Comparison of ENCODE assay signal across 1 cellular context in the genomic region with DNA sequence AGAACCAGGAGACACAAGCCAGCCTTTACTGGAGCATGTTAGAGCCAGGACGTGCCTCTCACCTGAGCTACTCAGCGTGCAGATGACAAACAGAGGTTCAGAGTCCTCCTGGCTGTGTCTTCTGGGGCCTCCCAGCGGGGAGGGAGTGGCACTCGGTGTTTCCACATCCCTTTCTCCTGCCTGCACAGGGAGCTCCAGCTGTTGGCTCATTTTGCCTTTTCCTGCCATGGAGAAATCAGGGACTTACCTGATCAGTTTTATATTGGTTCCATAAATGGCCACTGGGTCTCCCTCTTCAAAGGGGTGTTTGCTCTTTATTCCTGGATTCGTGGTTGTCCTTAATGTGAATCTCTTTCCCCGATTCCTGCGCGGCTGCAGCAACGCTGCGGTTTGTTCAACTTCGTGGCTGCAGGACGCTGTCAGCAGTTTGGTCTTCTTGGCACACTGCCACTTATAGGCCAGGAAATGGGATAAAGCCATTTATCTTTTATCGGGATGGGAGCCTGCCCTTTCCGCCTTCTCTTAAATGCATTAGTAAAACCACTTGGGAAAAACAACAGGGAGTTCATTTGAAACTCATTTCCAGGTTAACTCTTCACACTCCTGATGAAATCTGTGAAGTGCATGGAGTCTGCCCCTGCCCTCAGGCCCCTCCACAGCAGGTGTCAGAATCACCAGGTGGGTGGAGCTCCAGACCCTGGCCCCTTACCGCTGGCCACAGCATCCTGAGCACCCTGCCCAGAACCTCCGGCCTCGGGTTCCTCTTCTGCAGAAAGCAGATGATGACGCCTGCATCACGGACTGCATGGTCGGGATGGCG.
A peak's percentile ranks its signal among the peaks of the same experiment; 100 is the strongest.
TF ChIP-seq lines count a peak whose summit lies in the region.

No MANE protein-coding gene starts in this region.

TF ChIP-seq in HepG2, 621 proteins besides CTCF, POLR2A, EP300 and RAD21 (continued from another document and continues in another):
- TF ChIP-seq, protein P1, sequence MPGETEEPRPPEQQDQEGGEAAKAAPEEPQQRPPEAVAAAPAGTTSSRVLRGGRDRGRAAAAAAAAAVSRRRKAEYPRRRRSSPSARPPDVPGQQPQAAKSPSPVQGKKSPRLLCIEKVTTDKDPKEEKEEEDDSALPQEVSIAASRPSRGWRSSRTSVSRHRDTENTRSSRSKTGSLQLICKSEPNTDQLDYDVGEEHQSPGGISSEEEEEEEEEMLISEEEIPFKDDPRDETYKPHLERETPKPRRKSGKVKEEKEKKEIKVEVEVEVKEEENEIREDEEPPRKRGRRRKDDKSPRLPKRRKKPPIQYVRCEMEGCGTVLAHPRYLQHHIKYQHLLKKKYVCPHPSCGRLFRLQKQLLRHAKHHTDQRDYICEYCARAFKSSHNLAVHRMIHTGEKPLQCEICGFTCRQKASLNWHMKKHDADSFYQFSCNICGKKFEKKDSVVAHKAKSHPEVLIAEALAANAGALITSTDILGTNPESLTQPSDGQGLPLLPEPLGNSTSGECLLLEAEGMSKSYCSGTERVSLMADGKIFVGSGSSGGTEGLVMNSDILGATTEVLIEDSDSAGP (CRISPR knock-in tag; IDR thresholded peaks at IDR 0.05; ENCODE audit: borderline replicate concordance), result peak; percentile 58; the same call in 1 of the 2 replicates
- TF ChIP-seq MEIS1 (CRISPR knock-in tag; IDR thresholded peaks at IDR 0.05; ENCODE audit: borderline replicate concordance) (peak; percentile 53; the same call in 1 of the 2 replicates), ZNF10 (CRISPR knock-in tag; IDR thresholded peaks at IDR 0.05; ENCODE audit: borderline replicate concordance, low read depth) (no peak), IRX3 (CRISPR knock-in tag; IDR thresholded peaks at IDR 0.05; ENCODE audit: borderline replicate concordance, low read depth) (no peak), TCF12 (IDR thresholded peaks at IDR 0.05) (no peak), TCF12 (CRISPR knock-in tag; IDR thresholded peaks at IDR 0.05) (no peak), ZNF382 (CRISPR knock-in tag; IDR thresholded peaks at IDR 0.05; ENCODE audit: borderline replicate concordance) (no peak), CAMTA2 (CRISPR knock-in tag; IDR thresholded peaks at IDR 0.05; ENCODE audit: borderline replicate concordance) (no peak), ZNF484 (CRISPR knock-in tag; IDR thresholded peaks at IDR 0.05; ENCODE audit: borderline replicate concordance, low read depth) (no peak), ZNF446 (CRISPR knock-in tag; IDR thresholded peaks at IDR 0.05) (no peak), ZNF75D (CRISPR knock-in tag; IDR thresholded peaks at IDR 0.05; ENCODE audit: borderline replicate concordance) (no peak), ZNF652 (CRISPR knock-in tag; IDR thresholded peaks at IDR 0.05; ENCODE audit: borderline replicate concordance, low read depth) (peak; percentile 67; the same call in 1 of the 2 replicates), ZNF784 (CRISPR knock-in tag; IDR thresholded peaks at IDR 0.05; ENCODE audit: borderline replicate concordance) (peak; percentile 55; the same call in 1 of the 2 replicates), ZBTB14 (CRISPR knock-in tag; IDR thresholded peaks at IDR 0.05) (no peak), RNF2 (conservative IDR thresholded peaks at IDR 0.05; ENCODE audit: low read depth) (no peak), SYNCRIP (IDR thresholded peaks at IDR 0.05; ENCODE audit: insufficient read depth, low read depth, low read length) (no peak), NFIB (CRISPR knock-in tag; IDR thresholded peaks at IDR 0.05; ENCODE audit: borderline replicate concordance) (no peak), ZKSCAN5 (CRISPR knock-in tag; IDR thresholded peaks at IDR 0.05) (no peak), ZSCAN31 (CRISPR knock-in tag; IDR thresholded peaks at IDR 0.05; ENCODE audit: low read depth) (no peak), NPAS2 (CRISPR knock-in tag; IDR thresholded peaks at IDR 0.05; ENCODE audit: borderline replicate concordance) (no peak), HNF4G (IDR thresholded peaks at IDR 0.05; ENCODE audit: borderline replicate concordance, low read depth, low read length) (peak; percentile 82), HNF4G (CRISPR knock-in tag; IDR thresholded peaks at IDR 0.05; ENCODE audit: borderline replicate concordance, low read depth) (0 out of 2 replicates have a peak, but pooled peaks have one; percentile 50), ZNF256 (CRISPR knock-in tag; conservative IDR thresholded peaks at IDR 0.05) (no peak), ZNF431 (CRISPR knock-in tag; IDR thresholded peaks at IDR 0.05; ENCODE audit: borderline replicate concordance, low read depth) (no peak), SAP130 (CRISPR knock-in tag; IDR thresholded peaks at IDR 0.05; ENCODE audit: low read depth) (peak; percentile 91), GPBP1L1 (CRISPR knock-in tag; IDR thresholded peaks at IDR 0.05) (no peak), ZIK1 (CRISPR knock-in tag; IDR thresholded peaks at IDR 0.05; ENCODE audit: borderline replicate concordance, low read depth) (no peak), CHD2 (IDR thresholded peaks at IDR 0.05; ENCODE audit: low read depth, low read length) (no peak), KLF6 (CRISPR knock-in tag; IDR thresholded peaks at IDR 0.05) (no peak; the same call in 1 of the 2 replicates), ZNF552 (CRISPR knock-in tag; IDR thresholded peaks at IDR 0.05; ENCODE audit: borderline replicate concordance) (no peak), STAG1 (CRISPR knock-in tag; IDR thresholded peaks at IDR 0.05) (peak; percentile 54), BCL6 (CRISPR knock-in tag; IDR thresholded peaks at IDR 0.05) (0 out of 2 replicates have a peak, but pooled peaks have one; percentile 17), KLF15 (CRISPR knock-in tag; IDR thresholded peaks at IDR 0.05; ENCODE audit: borderline replicate concordance) (no peak), CCAR2 (optimal IDR thresholded peaks at IDR 0.05; ENCODE audit: low read depth, low read length) (no peak), MED8 (CRISPR knock-in tag; IDR thresholded peaks at IDR 0.05; ENCODE audit: insufficient replicate concordance) (no peak), NR2F1 (CRISPR knock-in tag; IDR thresholded peaks at IDR 0.05) (no peak), RXRA (CRISPR knock-in tag; IDR thresholded peaks at IDR 0.05) (peak; percentile 30; the same call in 1 of the 2 replicates), JUNB (CRISPR knock-in tag; IDR thresholded peaks at IDR 0.05; ENCODE audit: borderline replicate concordance) (no peak), TBL1XR1 (IDR thresholded peaks at IDR 0.05; ENCODE audit: borderline replicate concordance, low read length, partially characterized antibody) (no peak), HNRNPK (IDR thresholded peaks at IDR 0.05; ENCODE audit: low read depth, low read length, poor library complexity, severe bottlenecking) (no peak), RBM39 (IDR thresholded peaks at IDR 0.05; ENCODE audit: low read depth, low read length, poor library complexity, severe bottlenecking) (no peak), ZNF282 (IDR thresholded peaks at IDR 0.05; ENCODE audit: partially characterized antibody) (no peak), PBX3 (CRISPR knock-in tag; IDR thresholded peaks at IDR 0.05; ENCODE audit: borderline replicate concordance) (no peak), ZNF572 (CRISPR knock-in tag; IDR thresholded peaks at IDR 0.05) (no peak), ONECUT2 (CRISPR knock-in tag; IDR thresholded peaks at IDR 0.05) (no peak), ZNF879 (CRISPR knock-in tag; IDR thresholded peaks at IDR 0.05) (no peak), U2AF2 (IDR thresholded peaks at IDR 0.05; ENCODE audit: low read depth, low read length) (no peak), FOXM1 (CRISPR knock-in tag; IDR thresholded peaks at IDR 0.05) (no peak), DPF2 (CRISPR knock-in tag; IDR thresholded peaks at IDR 0.05; ENCODE audit: borderline replicate concordance, low read depth) (peak; percentile 21; the same call in 1 of the 2 replicates), NR2F6 (IDR thresholded peaks at IDR 0.05) (peak; percentile 27; the same call in 1 of the 2 replicates), NR2F6 (CRISPR knock-in tag; IDR thresholded peaks at IDR 0.05) (no peak; the same call in 1 of the 2 replicates), GABPA (IDR thresholded peaks at IDR 0.05; ENCODE audit: low read depth, low read length) (no peak), GABPA (CRISPR knock-in tag; IDR thresholded peaks at IDR 0.05; ENCODE audit: low read depth) (no peak), ZNF430 (CRISPR knock-in tag; IDR thresholded peaks at IDR 0.05) (no peak), GTF3A (CRISPR knock-in tag; conservative IDR thresholded peaks at IDR 0.05) (no peak), IKZF4 (CRISPR knock-in tag; IDR thresholded peaks at IDR 0.05; ENCODE audit: borderline replicate concordance, low read depth, not compliant biosample characterization) (no peak)
- TF ChIP-seq, protein P2, sequence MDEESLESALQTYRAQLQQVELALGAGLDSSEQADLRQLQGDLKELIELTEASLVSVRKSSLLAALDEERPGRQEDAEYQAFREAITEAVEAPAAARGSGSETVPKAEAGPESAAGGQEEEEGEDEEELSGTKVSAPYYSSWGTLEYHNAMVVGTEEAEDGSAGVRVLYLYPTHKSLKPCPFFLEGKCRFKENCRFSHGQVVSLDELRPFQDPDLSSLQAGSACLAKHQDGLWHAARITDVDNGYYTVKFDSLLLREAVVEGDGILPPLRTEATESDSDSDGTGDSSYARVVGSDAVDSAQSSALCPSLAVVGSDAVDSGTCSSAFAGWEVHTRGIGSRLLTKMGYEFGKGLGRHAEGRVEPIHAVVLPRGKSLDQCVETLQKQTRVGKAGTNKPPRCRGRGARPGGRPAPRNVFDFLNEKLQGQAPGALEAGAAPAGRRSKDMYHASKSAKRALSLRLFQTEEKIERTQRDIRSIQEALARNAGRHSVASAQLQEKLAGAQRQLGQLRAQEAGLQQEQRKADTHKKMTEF (CRISPR knock-in tag; IDR thresholded peaks at IDR 0.05), result no peak
- TF ChIP-seq, protein P3, sequence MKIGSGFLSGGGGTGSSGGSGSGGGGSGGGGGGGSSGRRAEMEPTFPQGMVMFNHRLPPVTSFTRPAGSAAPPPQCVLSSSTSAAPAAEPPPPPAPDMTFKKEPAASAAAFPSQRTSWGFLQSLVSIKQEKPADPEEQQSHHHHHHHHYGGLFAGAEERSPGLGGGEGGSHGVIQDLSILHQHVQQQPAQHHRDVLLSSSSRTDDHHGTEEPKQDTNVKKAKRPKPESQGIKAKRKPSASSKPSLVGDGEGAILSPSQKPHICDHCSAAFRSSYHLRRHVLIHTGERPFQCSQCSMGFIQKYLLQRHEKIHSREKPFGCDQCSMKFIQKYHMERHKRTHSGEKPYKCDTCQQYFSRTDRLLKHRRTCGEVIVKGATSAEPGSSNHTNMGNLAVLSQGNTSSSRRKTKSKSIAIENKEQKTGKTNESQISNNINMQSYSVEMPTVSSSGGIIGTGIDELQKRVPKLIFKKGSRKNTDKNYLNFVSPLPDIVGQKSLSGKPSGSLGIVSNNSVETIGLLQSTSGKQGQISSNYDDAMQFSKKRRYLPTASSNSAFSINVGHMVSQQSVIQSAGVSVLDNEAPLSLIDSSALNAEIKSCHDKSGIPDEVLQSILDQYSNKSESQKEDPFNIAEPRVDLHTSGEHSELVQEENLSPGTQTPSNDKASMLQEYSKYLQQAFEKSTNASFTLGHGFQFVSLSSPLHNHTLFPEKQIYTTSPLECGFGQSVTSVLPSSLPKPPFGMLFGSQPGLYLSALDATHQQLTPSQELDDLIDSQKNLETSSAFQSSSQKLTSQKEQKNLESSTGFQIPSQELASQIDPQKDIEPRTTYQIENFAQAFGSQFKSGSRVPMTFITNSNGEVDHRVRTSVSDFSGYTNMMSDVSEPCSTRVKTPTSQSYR (CRISPR knock-in tag; IDR thresholded peaks at IDR 0.05; ENCODE audit: borderline replicate concordance), result no peak
- TF ChIP-seq, protein P4, sequence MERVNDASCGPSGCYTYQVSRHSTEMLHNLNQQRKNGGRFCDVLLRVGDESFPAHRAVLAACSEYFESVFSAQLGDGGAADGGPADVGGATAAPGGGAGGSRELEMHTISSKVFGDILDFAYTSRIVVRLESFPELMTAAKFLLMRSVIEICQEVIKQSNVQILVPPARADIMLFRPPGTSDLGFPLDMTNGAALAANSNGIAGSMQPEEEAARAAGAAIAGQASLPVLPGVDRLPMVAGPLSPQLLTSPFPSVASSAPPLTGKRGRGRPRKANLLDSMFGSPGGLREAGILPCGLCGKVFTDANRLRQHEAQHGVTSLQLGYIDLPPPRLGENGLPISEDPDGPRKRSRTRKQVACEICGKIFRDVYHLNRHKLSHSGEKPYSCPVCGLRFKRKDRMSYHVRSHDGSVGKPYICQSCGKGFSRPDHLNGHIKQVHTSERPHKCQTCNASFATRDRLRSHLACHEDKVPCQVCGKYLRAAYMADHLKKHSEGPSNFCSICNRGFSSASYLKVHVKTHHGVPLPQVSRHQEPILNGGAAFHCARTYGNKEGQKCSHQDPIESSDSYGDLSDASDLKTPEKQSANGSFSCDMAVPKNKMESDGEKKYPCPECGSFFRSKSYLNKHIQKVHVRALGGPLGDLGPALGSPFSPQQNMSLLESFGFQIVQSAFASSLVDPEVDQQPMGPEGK (CRISPR knock-in tag; IDR thresholded peaks at IDR 0.05), result peak; percentile 46; the same call in 1 of the 2 replicates
